In genomic region chr21:44727757-44728156, GRCh38 we compare ENCODE assay signal across 18 cellular contexts. TPM values are rescaled to one million over a fixed set of nuclear protein-coding genes. Genes with fewer than 3 reads are reported as not detected.
A peak's percentile ranks its signal among the peaks of the same experiment; 100 is the strongest.
DNase-seq lines count a peak whose midpoint lies in the region; ATAC-seq, FAIRE-seq and TF ChIP-seq lines count a peak whose summit lies in the region.
"Had no signal": no experiment of that assay in that cellular context is flagged by ENCODE, and none has a peak within 500 bp of the region (broad histone marks: within the 10 kb centered on the region; RNA-seq: fewer than 3 reads in every experiment).

No MANE protein-coding gene starts in this region.

- intact Hi-C loops in posterior vena cava (cut with DNase I): no loop called here

- WGBS in H1 (ENCODE audit: extremely low coverage in 1 of 2, insufficient coverage in 1 of 2, insufficient read length in 1 of 2, insufficient replicate concordance in 2 of 2, low coverage in 1 of 2, low lambda C conversion rate in 2 of 2, missing lambda C conversion rate in 1 of 2), 2 experiments: 88% methylated on average over 9 of the region's 9 CpGs; no CpG with 5 or more reads in 1 of the 2 experiments

- no peak for FAIRE-seq in H1 (lab: Jason Lieb, UNC)
- FAIRE-seq: GM12878, HepG2, HTR-8/SVneo had no signal

- peaks cover 0 to 14% (median 10%) of the 10 kb centered on the region in 4 experiments; a peak in 5 of 7 replicates for H3K4me1 ChIP-seq in H1 (replicated peaks in 1 of 4; ENCODE audit: control insufficient read depth in 3 of 4, insufficient read depth in 4 of 4, low read length in 3 of 4)

- TF ChIP-seq CTCF in H1 (IDR thresholded peaks at IDR 0.05; ENCODE audit: control extremely low read depth in 1 of 3, insufficient read depth in 1 of 3, low read depth in 1 of 3, low read length in 3 of 3): no peak

- H3K36me3 Mint-ChIP-seq in activated naive CD4-positive, alpha-beta T cell treated with anti-CD3 and anti-CD28 coated beads, Interleukin-2, amount 10 ng/mL, durations not matched to agents 7 days and 5 days: no peaks in the 10 kb centered on the region
- H3K36me3 Mint-ChIP-seq: CD8-positive, alpha-beta memory T cell had no signal

- no peak overlapping the region for H3K27ac Mint-ChIP-seq in activated naive CD4-positive, alpha-beta T cell treated with anti-CD3 and anti-CD28 coated beads, Interleukin-2, amount 10 ng/mL, durations not matched to agents 7 days and 5 days
- H3K27ac Mint-ChIP-seq: CD8-positive, alpha-beta memory T cell; GM23338 had no signal

- H3K27me3 ChIP-seq in H1 (replicated peaks in 1 of 4; ENCODE audit: control insufficient read depth in 3 of 4, extremely low read depth in 1 of 4, insufficient read depth in 3 of 4, low read length in 3 of 4): peaks cover 0 to 15% (median 9%) of the 10 kb centered on the region in 4 experiments; a peak in 6 of 7 replicates

- no peak overlapping the region for H2AFZ ChIP-seq in H1 (ENCODE audit: low read length)
- H2AFZ ChIP-seq: GM23338 had no signal

- POLR2A ChIA-PET in H1 (lab: Charles Lee; ENCODE audit: partially characterized antibody): interaction anchor here (1.3 to 1.4 kb wide), 2 partner anchors 9 to 40 kb away, joined by 3 to 4 read pairs; no protein-coding TSS in a partner anchor

- no peak for TF ChIP-seq POLR2A in H1 (IDR thresholded peaks at IDR 0.05; ENCODE audit: control extremely low read depth in 1 of 2, low read depth in 2 of 2, low read length in 2 of 2)

- no peak overlapping the region for H3K4me3 Mint-ChIP-seq in activated naive CD4-positive, alpha-beta T cell treated with anti-CD3 and anti-CD28 coated beads, Interleukin-2, amount 10 ng/mL, durations not matched to agents 7 days and 5 days
- H3K4me3 Mint-ChIP-seq: CD8-positive, alpha-beta memory T cell; GM23338 had no signal

- no peak overlapping the region for H4K8ac ChIP-seq in H1 (ENCODE audit: extremely low read depth, insufficient read depth, low read length)

- ATAC-seq in GM21526 (IDR thresholded peaks at IDR 0.05; ENCODE audit: low FRiP score, unreplicated experiment): no peak
- ATAC-seq: GM12878, GM23338, HCT116, HepG2 had no signal

- H3K9ac ChIP-seq in H1 (replicated peaks in 1 of 4; ENCODE audit: extremely low read depth in 1 of 4, low read depth in 3 of 4, low read length in 3 of 4): no peak overlapping the region
- H3K9ac ChIP-seq: BLaER1 had no signal

- H2BK12ac ChIP-seq in H1 (ENCODE audit: low read depth, low read length): 0 out of 2 replicates have a peak overlapping the region, but pooled peaks have one; percentile 60

- H2BK20ac ChIP-seq in H1 (ENCODE audit: low read length): no peak overlapping the region

- H3K4me1 Mint-ChIP-seq in activated naive CD4-positive, alpha-beta T cell treated with anti-CD3 and anti-CD28 coated beads, Interleukin-2, amount 10 ng/mL, durations not matched to agents 7 days and 5 days: peaks cover 9% of the 10 kb centered on the region

- H3K56ac ChIP-seq in H1 (replicated peaks; ENCODE audit: insufficient read length, low read depth, low read length): no peak overlapping the region

- H3K9me3 Mint-ChIP-seq in activated naive CD4-positive, alpha-beta T cell treated with anti-CD3 and anti-CD28 coated beads, Interleukin-2, amount 10 ng/mL, durations not matched to agents 7 days and 5 days: no peaks in the 10 kb centered on the region
- H3K9me3 Mint-ChIP-seq: CD8-positive, alpha-beta memory T cell had no signal

- H2BK120ac ChIP-seq in H1 (replicated peaks; ENCODE audit: low read depth, low read length): no peak overlapping the region

- CTCF ChIA-PET in activated naive CD4-positive, alpha-beta T cell treated with anti-CD3 and anti-CD28 coated beads, Interleukin-2, amount 10 ng/mL, durations not matched to agents 7 days and 5 days (lab: Charles Lee): no interaction called here
- CTCF ChIA-PET in H1 (lab: Charles Lee; ENCODE audit: partially characterized antibody): interaction anchor here (1.3 to 1.6 kb wide), 4 partner anchors 10 to 34 kb away, joined by 3 to 7 read pairs (median 4); partner anchors contain the start of gene KRTAP10-12

- H3K79me1 ChIP-seq in H1 (ENCODE audit: low read depth, low read length): no peaks in the 10 kb centered on the region

- H3K36me3 ChIP-seq in H1 (ENCODE audit: control insufficient read depth in 2 of 4, insufficient read depth in 4 of 4, low read length in 3 of 4): no peaks in the 10 kb centered on the region
- H3K36me3 ChIP-seq: BLaER1 had no signal

- no peak overlapping the region for H4K91ac ChIP-seq in H1 (replicated peaks; ENCODE audit: insufficient read length, low read length)

- H3K23me2 ChIP-seq in H1 (ENCODE audit: low read depth, low read length): no peaks in the 10 kb centered on the region; the same call in 1 of the 2 replicates

- H3K4me3 ChIP-seq in H1 (ENCODE audit: extremely low read depth in 1 of 4, insufficient read depth in 2 of 4, low read depth in 3 of 4, low read length in 4 of 4): no peak overlapping the region
- H3K4me3 ChIP-seq: BLaER1, GM12878, GM23338 had no signal

- no peak for TF ChIP-seq EP300 in H1 (IDR thresholded peaks at IDR 0.05; ENCODE audit: borderline replicate concordance in 1 of 2, low read depth in 2 of 2, low read length in 2 of 2)

- no peak overlapping the region for H3K27ac ChIP-seq in H1 (ENCODE audit: low read depth, low read length)
- H3K27ac ChIP-seq: 22Rv1, BLaER1 had no signal

- H4K20me1 ChIP-seq in H1 (replicated peaks in 1 of 2; ENCODE audit: control insufficient read depth in 1 of 2, insufficient read depth in 2 of 2, low read length in 2 of 2): no peaks in the 10 kb centered on the region
- H4K20me1 ChIP-seq: BLaER1 had no signal

- no peak overlapping the region for H3K4me2 ChIP-seq in H1 (ENCODE audit: insufficient read depth in 1 of 2, low read depth in 2 of 2, low read length in 2 of 2)
- H3K4me2 ChIP-seq: BLaER1, GM23338 had no signal

- H2AK5ac ChIP-seq in H1 (ENCODE audit: low read depth, low read length): no peak overlapping the region

- DNase-seq in activated naive CD4-positive, alpha-beta T cell treated with anti-CD3 and anti-CD28 coated beads, Interleukin-2, amount 10 ng/mL, durations not matched to agents 7 days and 5 days: peak; percentile 11
- DNase-seq in activated naive CD4-positive, alpha-beta T cell treated with Interleukin-2 at 50 U/mL for 16 hours: no peak
- no peak for DNase-seq in H1 (ENCODE audit: low read depth in 1 of 2, low spot score in 2 of 2)
- DNase-seq in posterior vena cava (ENCODE audit: low spot score): peak; percentile 52
- no peak for DNase-seq in RPMI8226
- DNase-seq in COLO829 (ENCODE audit: low spot score): no peak
- DNase-seq: AML-193; CD8-positive, alpha-beta memory T cell; DMS79 had no signal

- no peak overlapping the region for H4K5ac ChIP-seq in H1 (ENCODE audit: insufficient read length, low read depth, low read length)

- H3K23ac ChIP-seq in H1 (ENCODE audit: insufficient read length): no peak overlapping the region

- H3K79me2 ChIP-seq in H1 (ENCODE audit: control insufficient read depth in 1 of 2, insufficient read depth in 2 of 2, low read length in 2 of 2): no peaks in the 10 kb centered on the region

- peaks cover 66% of the 10 kb centered on the region for H3K27me3 Mint-ChIP-seq in activated naive CD4-positive, alpha-beta T cell treated with anti-CD3 and anti-CD28 coated beads, Interleukin-2, amount 10 ng/mL, durations not matched to agents 7 days and 5 days

- no peak overlapping the region for H3K14ac ChIP-seq in H1 (ENCODE audit: insufficient read length)

- TF ChIP-seq RAD21 in H1 (IDR thresholded peaks at IDR 0.05 in 1 of 2, conservative IDR thresholded peaks at IDR 0.05 in 1 of 2; ENCODE audit: low read depth in 2 of 2, low read length in 2 of 2): no peak

- H3K18ac ChIP-seq in H1 (ENCODE audit: extremely low read depth, low read length): no peak overlapping the region

- H2BK15ac ChIP-seq in H1 (ENCODE audit: low read length): peak overlapping the region; percentile 81; the same call in 1 of the 2 replicates

- no peak overlapping the region for H3K4ac ChIP-seq in H1 (replicated peaks; ENCODE audit: insufficient read length, low read depth, low read length)

- no peak overlapping the region for H2BK5ac ChIP-seq in H1 (ENCODE audit: low read depth, low read length)

- H3K9me3 ChIP-seq in H1 (ENCODE audit: insufficient read depth in 2 of 2, low read depth in 1 of 2, low read length in 1 of 2): no peaks in the 10 kb centered on the region; a peak in 1 of 4 replicates
- H3K9me3 ChIP-seq: BLaER1 had no signal

RNA-seq across cellular contexts. Expression of gene TSPEAR, which starts 16.4 kb away (rescaled TPM):
- total RNA-seq in H1 (2021; fragmentation: NEBNext Ultra II Directional; extraction: Animal tissue kit (Norgen Biotek cat#: 25700)): 0.58 and 1.1 TPM in 2 replicates
- polyA plus RNA-seq in H1 (2011; rRNA removed): 0.89 and 1.5 TPM in 2 replicates
- 1.3 TPM for polyA plus RNA-seq in H1 (2011; cell fraction: cytosol; rRNA removed)
- polyA plus RNA-seq in H1 (2011; cell fraction: nucleus; rRNA removed): 5.0 TPM
- polyA plus RNA-seq in H1 (2012, experiment 1 of 2): 1.3 to 2.9 TPM (median 2.1 TPM) in 4 replicates
- polyA plus RNA-seq in H1 (2012, experiment 2 of 2): 0.75 TPM
- 0.14 TPM for polyA plus RNA-seq in H1 (2013, experiment 1 of 2)
- 0.11 TPM for polyA plus RNA-seq in H1 (2013, experiment 2 of 2)
- polyA minus RNA-seq in H1 (2011; rRNA and poly(A)+ RNA removed): 1.4 and 2.0 TPM in 2 replicates
- polyA minus RNA-seq in H1 (2011; cell fraction: cytosol; rRNA and poly(A)+ RNA removed): 1.2 TPM
- polyA minus RNA-seq in H1 (2011; cell fraction: nucleus; rRNA and poly(A)+ RNA removed): 3.9 TPM
- total RNA-seq in posterior vena cava: under 1 TPM; 0.14 to 0.48 TPM
- total RNA-seq: CD8-positive, alpha-beta memory T cell; G401; GM12878 had no signal
- polyA plus RNA-seq: GM12878 had no signal

RNA-seq across cellular contexts. Expression of gene KRTAP10-12, which starts 30.8 kb away (rescaled TPM):
- not detected in 2 replicates for total RNA-seq in H1 (2021; fragmentation: NEBNext Ultra II Directional; extraction: Animal tissue kit (Norgen Biotek cat#: 25700))
- not detected in 2 replicates for polyA plus RNA-seq in H1 (2011; rRNA removed)
- polyA plus RNA-seq in H1 (2011; cell fraction: cytosol; rRNA removed): not detected
- not detected for polyA plus RNA-seq in H1 (2011; cell fraction: nucleus; rRNA removed)
- polyA plus RNA-seq in H1 (2012, experiment 1 of 2): 0.20 to 0.44 TPM in 2 of 4 replicates, not detected in the others
- polyA plus RNA-seq in H1 (2012, experiment 2 of 2): not detected
- polyA plus RNA-seq in H1 (2013, experiment 1 of 2): not detected
- polyA plus RNA-seq in H1 (2013, experiment 2 of 2): not detected
- not detected in 2 replicates for polyA minus RNA-seq in H1 (2011; rRNA and poly(A)+ RNA removed)
- not detected for polyA minus RNA-seq in H1 (2011; cell fraction: cytosol; rRNA and poly(A)+ RNA removed)
- not detected for polyA minus RNA-seq in H1 (2011; cell fraction: nucleus; rRNA and poly(A)+ RNA removed)
- total RNA-seq in posterior vena cava: not detected
- total RNA-seq: CD8-positive, alpha-beta memory T cell; G401; GM12878; GM23338; HepG2 had no signal
- polyA plus RNA-seq: CD8-positive, alpha-beta memory T cell; GM12878; GM23338; HepG2 had no signal

RNA-seq across cellular contexts. Expression of gene KRTAP12-1, which starts 45.8 kb away (rescaled TPM):
- total RNA-seq in H1 (2021; fragmentation: NEBNext Ultra II Directional; extraction: Animal tissue kit (Norgen Biotek cat#: 25700)): 0.73 TPM in 1 of 2 replicates, not detected in the other
- polyA plus RNA-seq in H1 (2011; rRNA removed): 0.17 and 0.50 TPM in 2 replicates
- not detected for polyA plus RNA-seq in H1 (2011; cell fraction: cytosol; rRNA removed)
- 0.76 TPM for polyA plus RNA-seq in H1 (2011; cell fraction: nucleus; rRNA removed)
- 0.49 TPM in 1 of 4 replicates, not detected in the others for polyA plus RNA-seq in H1 (2012, experiment 1 of 2)
- not detected for polyA plus RNA-seq in H1 (2012, experiment 2 of 2)
- polyA plus RNA-seq in H1 (2013, experiment 1 of 2): 0.14 TPM
- polyA plus RNA-seq in H1 (2013, experiment 2 of 2): not detected
- polyA minus RNA-seq in H1 (2011; rRNA and poly(A)+ RNA removed): 2.6 and 2.8 TPM in 2 replicates
- not detected for polyA minus RNA-seq in H1 (2011; cell fraction: cytosol; rRNA and poly(A)+ RNA removed)
- polyA minus RNA-seq in H1 (2011; cell fraction: nucleus; rRNA and poly(A)+ RNA removed): 5.4 TPM
- total RNA-seq in posterior vena cava: not detected
- total RNA-seq: CD8-positive, alpha-beta memory T cell; G401; GM12878; GM23338; HepG2 had no signal
- polyA plus RNA-seq: CD8-positive, alpha-beta memory T cell; GM12878; GM23338; HepG2 had no signal

Comparison
In these comparisons a context has a peak if more than half of its experiments do, and no peak if none do; other contexts are left out.
1. DNase-seq: peak in activated naive CD4-positive, alpha-beta T cell treated with anti-CD3 and anti-CD28 coated beads, Interleukin-2, amount 10 ng/mL, durations not matched to agents 7 days and 5 days (single experiment) and posterior vena cava (single experiment); none in activated naive CD4-positive, alpha-beta T cell treated with Interleukin-2 at 50 U/mL for 16 hours (single experiment), H1 (0 of 2), RPMI8226 (single experiment) and COLO829 (single experiment).